Comparison of ENCODE assay signal across 18 cellular contexts in genomic region chr9:68329106-68329505, GRCh38. TPM values are rescaled to one million over a fixed set of nuclear protein-coding genes. Genes with fewer than 3 reads are reported as not detected.
"Had no signal": no experiment of that assay in that cellular context is flagged by ENCODE, and none has a peak within 500 bp of the region (broad histone marks: within the 10 kb centered on the region; RNA-seq: fewer than 3 reads in every experiment).

No MANE protein-coding gene starts in this region.

RNA-seq across cellular contexts. Expression of gene FOXD4L3, which starts 26.4 kb away (rescaled TPM):
- total RNA-seq: kidney, kidney epithelial cell, left colon, left lobe of liver, left lung, left ventricle myocardium inferior, left ventricle myocardium superior, lower leg skin, lung microvascular endothelial cell, mesenteric fat pad, mononuclear cell, mucosa of gallbladder, myocyte had no signal
- polyA plus RNA-seq: immature natural killer cell; keratinocyte; liver; lung; naive thymus-derived CD4-positive, alpha-beta T cell had no signal

RNA-seq across cellular contexts. Expression of gene PGM5, which starts 27.3 kb away (rescaled TPM):
- polyA plus RNA-seq: naive thymus-derived CD4-positive, alpha-beta T cell had no signal
